8 cellular contexts compared by ENCODE assay signal in genomic region chr7:30285531-30286284, GRCh38. TPM values are rescaled to one million over a fixed set of nuclear protein-coding genes. Genes with fewer than 3 reads are reported as not detected.
DNase-seq lines count a peak whose midpoint lies in the region; ATAC-seq lines count a peak whose summit lies in the region.

No MANE protein-coding gene starts in this region.

- H3K27me3 ChIP-seq in GM23248 (replicated peaks; ENCODE audit: insufficient read depth) (no peaks in the 10 kb centered on the region), MG63 (no peaks in the 10 kb centered on the region)

- H3K79me2 ChIP-seq in GM23248 (ENCODE audit: insufficient read depth) = peaks cover 39% of the 10 kb centered on the region

- H3K27ac Mint-ChIP-seq in activated CD4-positive, alpha-beta T cell treated with anti-CD3 and anti-CD28 coated beads for 36 hours = peak overlapping the region; percentile 97
- H3K27ac Mint-ChIP-seq in dendritic cell treated with granulocyte-macrophage colony-stimulating factor and Interleukin-4, amounts not matched to agents 40 ng/mL and 50 ng/mL, for 4 days = peak overlapping the region; percentile 97

- peak; percentile 70 for DNase-seq in GM23248
- peak; percentile 26 for DNase-seq in MG63
- peak; percentile 80 for DNase-seq in activated CD4-positive, alpha-beta T cell treated with anti-CD3 and anti-CD28 coated beads for 36 hours
- DNase-seq in lung microvascular endothelial cell (ENCODE audit: low read depth in 2 of 2) = peak; percentile 44 to 48
- DNase-seq in stimulated activated CD8-positive, alpha-beta memory T cell treated with anti-CD3 and anti-CD28 coated beads, Interleukin-15, amount 100 ng/mL, for 24 hours (ENCODE audit: low read depth) = peak; percentile 28
- no peak for DNase-seq in hippocampal formation (lab: John Stamatoyannopoulos, UW)

- no peaks in the 10 kb centered on the region for H3K9me2 ChIP-seq in GM23248 (ENCODE audit: insufficient read depth)

- WGBS in GM23248 (ENCODE audit: low coverage in 1 of 2, low lambda C conversion rate in 2 of 2, missing lambda C conversion rate in 2 of 2), 2 experiments = 1% methylated on average over 29 to 44 of the region's 79 CpGs

- H3K27ac ChIP-seq in GM23248 = peak overlapping the region; percentile 74

- H3K4me1 ChIP-seq in ES-I3 (ENCODE audit: insufficient read depth, low read length) = peaks cover 11% of the 10 kb centered on the region
- 0 out of 2 replicates have a peak, but pooled peaks cover 21% of the 10 kb centered on the region for H3K4me1 ChIP-seq in GM23248 (ENCODE audit: insufficient read depth)

- H3K4me3 ChIP-seq in GM23248 = peak overlapping the region; percentile 78
- H3K4me3 ChIP-seq in MG63 = peak overlapping the region; percentile 68

- H3K36me3 Mint-ChIP-seq in activated CD4-positive, alpha-beta T cell treated with anti-CD3 and anti-CD28 coated beads for 36 hours (ENCODE audit: low read depth) = peaks cover 4% of the 10 kb centered on the region
- peaks cover 14% of the 10 kb centered on the region for H3K36me3 Mint-ChIP-seq in dendritic cell treated with granulocyte-macrophage colony-stimulating factor and Interleukin-4, amounts not matched to agents 40 ng/mL and 50 ng/mL, for 4 days (ENCODE audit: low read depth)

- H3K27me3 Mint-ChIP-seq in activated CD4-positive, alpha-beta T cell treated with anti-CD3 and anti-CD28 coated beads for 36 hours = no peaks in the 10 kb centered on the region
- no peaks in the 10 kb centered on the region for H3K27me3 Mint-ChIP-seq in dendritic cell treated with granulocyte-macrophage colony-stimulating factor and Interleukin-4, amounts not matched to agents 40 ng/mL and 50 ng/mL, for 4 days

- CTCF ChIA-PET in activated CD4-positive, alpha-beta T cell treated with anti-CD3 and anti-CD28 coated beads for 36 hours (lab: Charles Lee) = no interaction called here

- H3K9me3 ChIP-seq in ES-I3 (ENCODE audit: control insufficient read depth, insufficient read depth, low read length) (no peaks in the 10 kb centered on the region), GM23248 (ENCODE audit: low read depth) (no peaks in the 10 kb centered on the region), MG63 (no peaks in the 10 kb centered on the region)

- peak overlapping the region; percentile 95 for H3K4me3 Mint-ChIP-seq in activated CD4-positive, alpha-beta T cell treated with anti-CD3 and anti-CD28 coated beads for 36 hours
- peak overlapping the region; percentile 98 for H3K4me3 Mint-ChIP-seq in dendritic cell treated with granulocyte-macrophage colony-stimulating factor and Interleukin-4, amounts not matched to agents 40 ng/mL and 50 ng/mL, for 4 days

- H3K9me3 Mint-ChIP-seq in activated CD4-positive, alpha-beta T cell treated with anti-CD3 and anti-CD28 coated beads for 36 hours (ENCODE audit: low read depth) = no peaks in the 10 kb centered on the region
- H3K9me3 Mint-ChIP-seq in dendritic cell treated with granulocyte-macrophage colony-stimulating factor and Interleukin-4, amounts not matched to agents 40 ng/mL and 50 ng/mL, for 4 days = no peaks in the 10 kb centered on the region

- in situ Hi-C loops in GM23248 (cut with MboI) = no loop called here

- ATAC-seq in activated CD4-positive, alpha-beta T cell treated with anti-CD3 and anti-CD28 coated beads for 36 hours = peak; percentile 7

- intact Hi-C loops in activated CD4-positive, alpha-beta T cell treated with anti-CD3 and anti-CD28 coated beads for 36 hours (cut with DNase I, micrococcal nuclease) = loop anchor here (2.0 to 10.0 kb wide), 10 partner anchors 23 to 601 kb away; partner anchors contain the start of genes FKBP14 (in 1 of the 2), GARS1 (in 1 of the 2), GGCT (in 1 of the 2) and MTURN (in 1 of the 2)
- intact Hi-C loops in dendritic cell treated with granulocyte-macrophage colony-stimulating factor and Interleukin-4, amounts not matched to agents 40 ng/mL and 50 ng/mL, for 4 days (cut with micrococcal nuclease) = loop anchor here (2.0 kb wide), 2 partner anchors 59 to 63 kb away; no protein-coding TSS in a partner anchor

- POLR2A ChIA-PET in activated CD4-positive, alpha-beta T cell treated with anti-CD3 and anti-CD28 coated beads for 36 hours (lab: Charles Lee) = no interaction called here

- H3K4me1 Mint-ChIP-seq in activated CD4-positive, alpha-beta T cell treated with anti-CD3 and anti-CD28 coated beads for 36 hours = peaks cover 44% of the 10 kb centered on the region
- H3K4me1 Mint-ChIP-seq in dendritic cell treated with granulocyte-macrophage colony-stimulating factor and Interleukin-4, amounts not matched to agents 40 ng/mL and 50 ng/mL, for 4 days (ENCODE audit: low read depth) = peaks cover 43% of the 10 kb centered on the region

- H3K9ac ChIP-seq in ES-I3 (ENCODE audit: low read depth, low read length) (peak overlapping the region; percentile 96), GM23248 (peak overlapping the region; percentile 77)

- peaks cover 23% of the 10 kb centered on the region for H3F3A ChIP-seq in GM23248 (ENCODE audit: insufficient read depth)

- H2AFZ ChIP-seq in GM23248 = peak overlapping the region; percentile 83

- H4K20me1 ChIP-seq in GM23248 (ENCODE audit: insufficient read depth) = no peaks in the 10 kb centered on the region

- H3K36me3 ChIP-seq in ES-I3 (ENCODE audit: insufficient read depth, low read length) = no peaks in the 10 kb centered on the region
- no peaks in the 10 kb centered on the region for H3K36me3 ChIP-seq in GM23248 (ENCODE audit: low read depth)
- H3K36me3 ChIP-seq in MG63 = no peaks in the 10 kb centered on the region

- peak overlapping the region; percentile 65 for H3K4me2 ChIP-seq in GM23248 (ENCODE audit: unreplicated experiment)

RNA-seq across cellular contexts. Expression of gene ZNRF2, which starts 1.3 kb away (rescaled TPM):
- total RNA-seq in GM23248 (2014; rRNA removed; shearing (Covaris generic)) = 4.4 and 6.5 TPM in 2 replicates
- 0.25 and 0.46 TPM in 2 replicates for polyA plus RNA-seq in GM23248 (2016; fragmentation: Nextera tagmentation; extraction: Ambion mirVana)
- 9.1 and 11.4 TPM in 2 replicates for total RNA-seq in MG63 (2014; rRNA removed; shearing (Covaris generic); ENCODE audit: low replicate concordance)
- total RNA-seq in activated CD4-positive, alpha-beta T cell treated with anti-CD3 and anti-CD28 coated beads for 36 hours = 1 to 10 TPM; 8.1 to 8.8 TPM
- 4.4 and 8.1 TPM in 2 replicates for total RNA-seq in lung microvascular endothelial cell

Comparison
In these comparisons a context has a peak if more than half of its experiments do, and no peak if none do; other contexts are left out.
1. DNase-seq: peak in GM23248 (single experiment), MG63 (single experiment), activated CD4-positive, alpha-beta T cell treated with anti-CD3 and anti-CD28 coated beads for 36 hours (single experiment), lung microvascular endothelial cell (2 of 2) and stimulated activated CD8-positive, alpha-beta memory T cell treated with anti-CD3 and anti-CD28 coated beads, Interleukin-15, amount 100 ng/mL, for 24 hours (single experiment); none in hippocampal formation (0 of 2).